12 cellular contexts compared by ENCODE assay signal in the genomic region with DNA sequence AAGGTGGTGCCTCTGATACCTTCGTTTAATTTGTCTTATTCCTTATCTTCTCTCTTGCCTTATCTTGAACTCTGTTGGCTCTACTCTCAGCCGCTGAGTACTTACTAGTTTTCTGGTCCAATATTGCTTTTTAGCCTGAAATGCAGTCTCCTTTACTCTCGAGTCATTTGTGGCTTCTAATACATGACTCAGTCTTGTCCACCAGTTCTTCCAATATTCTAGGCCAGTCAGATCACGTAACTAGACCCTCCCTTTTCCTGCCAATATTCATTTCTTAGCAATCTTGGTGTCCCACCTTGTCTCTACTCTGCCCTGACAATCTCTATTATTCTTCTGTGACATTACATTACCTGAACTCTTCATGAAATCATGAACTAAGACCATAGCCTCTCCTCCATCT.
"Had no signal": no experiment of that assay in that cellular context is flagged by ENCODE, and none has a peak within 500 bp of the region (broad histone marks: within the 10 kb centered on the region; RNA-seq: fewer than 3 reads in every experiment).

No MANE protein-coding gene starts in this region.

- H3K9me3 ChIP-seq: lower lobe of right lung, psoas muscle, right lobe of liver, suprapubic skin had no signal

- DNase-seq: activated naive CD4-positive, alpha-beta T cell; activated naive CD8-positive, alpha-beta T cell treated with anti-CD3 and anti-CD28 coated beads, Interleukin-2, amount 10 ng/mL, durations not matched to agents 7 days and 5 days; activated T-cell treated with anti-CD3 and anti-CD28 coated beads for 4 hours; dorsolateral prefrontal cortex; endodermal cell; left cardiac atrium; lower lobe of right lung; midbrain; psoas muscle; right lobe of liver; trophoblast cell had no signal

- H3K27ac ChIP-seq: dorsolateral prefrontal cortex, lower lobe of right lung, psoas muscle, right lobe of liver, suprapubic skin had no signal

- H3K27me3 ChIP-seq: dorsolateral prefrontal cortex, right lobe of liver, suprapubic skin had no signal

- ATAC-seq: left cardiac atrium, lower lobe of right lung, psoas muscle, right lobe of liver had no signal

- H3K4me1 ChIP-seq: lower lobe of right lung, psoas muscle, right lobe of liver, suprapubic skin had no signal

- H3K36me3 ChIP-seq: lower lobe of right lung, suprapubic skin had no signal

- H3K4me3 ChIP-seq: dorsolateral prefrontal cortex, lower lobe of right lung, psoas muscle, right lobe of liver, suprapubic skin had no signal
